15 cellular contexts compared by ENCODE assay signal in genomic region chr3:13566769-13567310, GRCh38. TPM values are rescaled to one million over a fixed set of nuclear protein-coding genes. Genes with fewer than 3 reads are reported as not detected.
DNase-seq lines count a peak whose midpoint lies in the region; ATAC-seq and TF ChIP-seq lines count a peak whose summit lies in the region.
"Had no signal": no experiment of that assay in that cellular context is flagged by ENCODE, and none has a peak within 500 bp of the region (broad histone marks: within the 10 kb centered on the region; RNA-seq: fewer than 3 reads in every experiment).

No MANE protein-coding gene starts in this region.

- H3K9ac ChIP-seq in adipocyte (ENCODE audit: low read length) (peak overlapping the region; percentile 54), mesenchymal stem cell (ENCODE audit: low read length) (peak overlapping the region; percentile 14)

- no peak overlapping the region for H2BK15ac ChIP-seq in mesenchymal stem cell (ENCODE audit: low read depth, poor library complexity, severe bottlenecking)

- intact Hi-C loops in cardiac septum (cut with DNase I), result no loop called here
- intact Hi-C loops in spleen (cut with DNase I; ENCODE audit: low total_unique reads), result no loop called here

- H3K36me3 ChIP-seq in cardiac muscle cell (no peaks in the 10 kb centered on the region), adipocyte (ENCODE audit: control insufficient read depth, insufficient read depth, low read length, severe bottlenecking) (peaks cover 49% of the 10 kb centered on the region), mesenchymal stem cell (ENCODE audit: control insufficient read depth in 1 of 2, insufficient read depth in 2 of 2, low read depth in 1 of 2, low read length in 2 of 2) (peaks cover 0 to 23% of the 10 kb centered on the region in 2 experiments), spleen (peaks cover 0 to 9% (median 0%) of the 10 kb centered on the region in 6 donors)

- H3K23ac ChIP-seq in mesenchymal stem cell (ENCODE audit: low read length in 2 of 2), result no peak overlapping the region

- H3K9me3 ChIP-seq in cardiac muscle cell (ENCODE audit: low read depth) (no peaks in the 10 kb centered on the region), adipocyte (ENCODE audit: control insufficient read depth, low read length) (no peaks in the 10 kb centered on the region), mesenchymal stem cell (ENCODE audit: control insufficient read depth, low read length) (no peaks in the 10 kb centered on the region), spleen (no peaks in the 10 kb centered on the region)
- H3K9me3 ChIP-seq: Caco-2 had no signal

- H3K4me2 ChIP-seq in mesenchymal stem cell (ENCODE audit: low read length, poor library complexity, severe bottlenecking), result no peak overlapping the region

- no peak overlapping the region for H4K91ac ChIP-seq in mesenchymal stem cell (ENCODE audit: low read length)

- H3K4me1 ChIP-seq in cardiac muscle cell (ENCODE audit: low read depth), result peaks cover 37% of the 10 kb centered on the region
- peaks cover 72% of the 10 kb centered on the region for H3K4me1 ChIP-seq in adipocyte (ENCODE audit: control insufficient read depth, insufficient read depth, low read length)
- no peaks in the 10 kb centered on the region for H3K4me1 ChIP-seq in mesenchymal stem cell (ENCODE audit: control insufficient read depth, insufficient read depth, low read depth, low read length)
- peaks cover 3 to 14% (median 7%) of the 10 kb centered on the region in 6 donors for H3K4me1 ChIP-seq in spleen

- H2AK5ac ChIP-seq in mesenchymal stem cell (ENCODE audit: low read length, severe bottlenecking), result no peak overlapping the region

- no peak overlapping the region for H4K8ac ChIP-seq in mesenchymal stem cell (ENCODE audit: low read length)

- H3K18ac ChIP-seq in mesenchymal stem cell (ENCODE audit: low read depth in 1 of 2, low read length in 2 of 2), result no peak overlapping the region

- no peak overlapping the region for H3K4ac ChIP-seq in mesenchymal stem cell (ENCODE audit: low read depth in 1 of 2, low read length in 2 of 2)

- no peak for ATAC-seq in GM18519 (IDR thresholded peaks at IDR 0.05; ENCODE audit: low FRiP score, unreplicated experiment)
- ATAC-seq: HCT116 had no signal

- H3K27me3 ChIP-seq in cardiac muscle cell (no peaks in the 10 kb centered on the region), adipocyte (replicated peaks; ENCODE audit: control insufficient read depth, insufficient read depth, low read length) (no peaks in the 10 kb centered on the region), mesenchymal stem cell (ENCODE audit: control insufficient read depth in 1 of 2, insufficient read depth in 1 of 2, low read length in 2 of 2) (peaks cover 0 to 14% of the 10 kb centered on the region in 2 experiments), spleen (replicated peaks in 1 of 7) (peaks cover 0 to 14% (median 0%) of the 10 kb centered on the region in 7 donors)

- no peak overlapping the region for H2AFZ ChIP-seq in mesenchymal stem cell (ENCODE audit: low read depth, low read length)

- H3K27ac ChIP-seq in cardiac muscle cell (peak overlapping the region; percentile 85), mesenchymal stem cell (ENCODE audit: low read length, poor library complexity, severe bottlenecking) (no peak overlapping the region), spleen (no peak overlapping the region)

- DNase-seq in cardiac muscle cell (ENCODE audit: low read depth in 1 of 2, low spot score in 1 of 2) (no peak), cardiac septum (ENCODE audit: low spot score) (no peak), adipocyte (ENCODE audit: low read depth) (no peak), mesenchymal stem cell (no peak), spleen (peak; percentile 41), putamen (ENCODE audit: low spot score) (no peak), AG08395 (ENCODE audit: low spot score) (no peak)
- DNase-seq: 8988T; C1 segment of cervical spinal cord; Caco-2; CD4-positive, alpha-beta memory T cell; DND-41; GDM1 had no signal

- no peak overlapping the region for H3K4me3 ChIP-seq in cardiac muscle cell
- H3K4me3 ChIP-seq in adipocyte (ENCODE audit: low read length), result no peak overlapping the region
- no peak overlapping the region for H3K4me3 ChIP-seq in mesenchymal stem cell (ENCODE audit: insufficient read depth in 1 of 2, low read depth in 1 of 2, low read length in 2 of 2)
- no peak overlapping the region for H3K4me3 ChIP-seq in spleen

- H3K79me1 ChIP-seq in mesenchymal stem cell (replicated peaks; ENCODE audit: low read length, poor library complexity, severe bottlenecking), result no peaks in the 10 kb centered on the region

- no peak overlapping the region for H2BK12ac ChIP-seq in mesenchymal stem cell (ENCODE audit: low read length in 2 of 2)

- no peak overlapping the region for H2BK120ac ChIP-seq in mesenchymal stem cell (ENCODE audit: low read depth, low read length)

- H2BK5ac ChIP-seq in mesenchymal stem cell (ENCODE audit: low read depth, low read length, poor library complexity, severe bottlenecking), result no peak overlapping the region

- no peak for TF ChIP-seq POLR2A in spleen (IDR thresholded peaks at IDR 0.05)

- no peak for TF ChIP-seq CTCF in cardiac muscle cell (IDR thresholded peaks at IDR 0.05; ENCODE audit: low read depth, low read length)
- no peak for TF ChIP-seq CTCF in spleen (IDR thresholded peaks at IDR 0.05 in 8 of 11, conservative IDR thresholded peaks at IDR 0.05 in 3 of 11)

- WGBS in mesenchymal stem cell, result 86% methylated on average over 9 of the region's 9 CpGs
- WGBS in spleen, 5 donors, result 75 to 91% (median 90%) methylated on average over 8 to 9 of the region's 9 CpGs

- no peak overlapping the region for H3K14ac ChIP-seq in mesenchymal stem cell (ENCODE audit: low read length in 2 of 2)

RNA-seq across cellular contexts. Expression of gene FBLN2, which starts 17.9 kb away (rescaled TPM):
- 24.9 and 42.4 TPM in 2 replicates for total RNA-seq in cardiac muscle cell
- polyA plus RNA-seq in cardiac muscle cell, result 19.3 and 33.5 TPM in 2 replicates
- total RNA-seq in cardiac septum, result 64.6 TPM
- 39.0 TPM for polyA plus RNA-seq in mesenchymal stem cell (2013, experiment 1 of 2)
- 37.8 TPM for polyA plus RNA-seq in mesenchymal stem cell (2013, experiment 2 of 2)
- total RNA-seq in spleen, result 10 to 100 TPM in 4 of 7 donors, 1 to 10 TPM in 3; 6.1 to 28.2 (median 17.4) TPM
- polyA plus RNA-seq in spleen, result 10 to 100 TPM in 1 of 3 donors, 1 to 10 TPM in 2; 8.9 to 15.9 (median 9.1) TPM
- total RNA-seq: CD4-positive, alpha-beta memory T cell had no signal
- polyA plus RNA-seq: CD4-positive, alpha-beta memory T cell had no signal
